In the genomic region with DNA sequence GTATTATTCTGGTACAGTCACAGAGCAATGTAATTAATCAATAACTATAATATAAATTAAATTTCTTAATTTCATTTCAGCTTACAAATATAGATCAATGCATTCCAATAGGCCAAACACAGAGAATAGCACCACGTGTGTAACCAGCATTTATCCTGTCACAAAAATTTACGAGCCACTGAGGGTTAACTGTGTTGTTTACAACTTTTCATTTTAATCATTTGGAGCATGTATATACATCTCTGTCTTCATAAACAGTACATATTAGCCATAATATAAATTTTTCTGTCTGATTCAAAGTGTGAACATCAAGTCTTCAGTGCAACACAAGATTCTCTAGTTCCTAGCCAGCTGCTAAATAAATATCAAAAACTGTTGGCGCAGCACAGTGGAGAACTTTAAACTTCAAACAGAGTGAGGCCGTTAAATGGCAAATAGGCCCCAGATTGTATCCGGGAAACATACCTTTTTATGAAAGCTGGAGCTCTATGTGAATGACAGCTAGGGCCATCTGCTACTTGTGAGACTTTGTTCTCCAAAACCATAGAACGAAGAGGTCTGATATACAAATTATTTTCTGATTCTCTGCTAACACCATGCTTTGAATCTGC, we compare ENCODE assay signal across 1 cellular context.
A peak's percentile ranks its signal among the peaks of the same experiment; 100 is the strongest.
TF ChIP-seq lines count a peak whose summit lies in the region.

No MANE protein-coding gene starts in this region.

TF ChIP-seq in HepG2, 621 proteins besides CTCF, POLR2A, EP300 and RAD21 (continued from another document and continues in another):
- TF ChIP-seq ZNF609 (CRISPR knock-in tag; IDR thresholded peaks at IDR 0.05; ENCODE audit: borderline replicate concordance) (peak; percentile 44; the same call in 1 of the 2 replicates), TOE1 (CRISPR knock-in tag; IDR thresholded peaks at IDR 0.05) (no peak), ZNF225 (CRISPR knock-in tag; IDR thresholded peaks at IDR 0.05) (no peak), PITX1 (CRISPR knock-in tag; IDR thresholded peaks at IDR 0.05) (peak; percentile 26; the same call in 1 of the 2 replicates), EZH2 (conservative IDR thresholded peaks at IDR 0.05; ENCODE audit: low read depth, low read length) (no peak), YEATS2 (CRISPR knock-in tag; IDR thresholded peaks at IDR 0.05; ENCODE audit: borderline replicate concordance) (no peak), RERE (CRISPR knock-in tag; IDR thresholded peaks at IDR 0.05; ENCODE audit: low read depth) (0 out of 2 replicates have a peak, but pooled peaks have one; percentile 15), SP140L (CRISPR knock-in tag; IDR thresholded peaks at IDR 0.05; ENCODE audit: borderline replicate concordance) (peak; percentile 65; the same call in 1 of the 2 replicates), THYN1 (CRISPR knock-in tag; IDR thresholded peaks at IDR 0.05; ENCODE audit: borderline replicate concordance, low read depth) (no peak), ISL2 (CRISPR knock-in tag; IDR thresholded peaks at IDR 0.05) (peak; percentile 81), ZBTB38 (CRISPR knock-in tag; IDR thresholded peaks at IDR 0.05) (no peak), FOXJ3 (CRISPR knock-in tag; IDR thresholded peaks at IDR 0.05; ENCODE audit: borderline replicate concordance) (peak; percentile 54; the same call in 1 of the 2 replicates), BRCA1 (CRISPR knock-in tag; IDR thresholded peaks at IDR 0.05) (no peak), TEAD3 (CRISPR knock-in tag; optimal IDR thresholded peaks at IDR 0.05; ENCODE audit: borderline replicate concordance) (peak; percentile 47), CREM (IDR thresholded peaks at IDR 0.05) (peak; percentile 55), CREM (CRISPR knock-in tag; IDR thresholded peaks at IDR 0.05) (no peak), U2AF2 (IDR thresholded peaks at IDR 0.05; ENCODE audit: low read depth, low read length) (no peak), HNRNPK (IDR thresholded peaks at IDR 0.05; ENCODE audit: low read depth, low read length, poor library complexity, severe bottlenecking) (no peak), ZNF264 (CRISPR knock-in tag; IDR thresholded peaks at IDR 0.05) (peak; percentile 80; the same call in 1 of the 2 replicates), SMARCE1 (IDR thresholded peaks at IDR 0.05; ENCODE audit: borderline replicate concordance) (no peak)
- TF ChIP-seq, protein P1, sequence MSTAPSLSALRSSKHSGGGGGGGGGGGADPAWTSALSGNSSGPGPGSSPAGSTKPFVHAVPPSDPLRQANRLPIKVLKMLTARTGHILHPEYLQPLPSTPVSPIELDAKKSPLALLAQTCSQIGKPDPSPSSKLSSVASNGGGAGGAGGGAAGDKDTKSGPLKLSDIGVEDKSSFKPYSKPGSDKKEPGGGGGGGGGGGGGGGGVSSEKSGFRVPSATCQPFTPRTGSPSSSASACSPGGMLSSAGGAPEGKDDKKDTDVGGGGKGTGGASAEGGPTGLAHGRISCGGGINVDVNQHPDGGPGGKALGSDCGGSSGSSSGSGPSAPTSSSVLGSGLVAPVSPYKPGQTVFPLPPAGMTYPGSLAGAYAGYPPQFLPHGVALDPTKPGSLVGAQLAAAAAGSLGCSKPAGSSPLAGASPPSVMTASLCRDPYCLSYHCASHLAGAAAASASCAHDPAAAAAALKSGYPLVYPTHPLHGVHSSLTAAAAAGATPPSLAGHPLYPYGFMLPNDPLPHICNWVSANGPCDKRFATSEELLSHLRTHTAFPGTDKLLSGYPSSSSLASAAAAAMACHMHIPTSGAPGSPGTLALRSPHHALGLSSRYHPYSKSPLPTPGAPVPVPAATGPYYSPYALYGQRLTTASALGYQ (CRISPR knock-in tag; IDR thresholded peaks at IDR 0.05) = peak; percentile 84
- TF ChIP-seq, protein P2, sequence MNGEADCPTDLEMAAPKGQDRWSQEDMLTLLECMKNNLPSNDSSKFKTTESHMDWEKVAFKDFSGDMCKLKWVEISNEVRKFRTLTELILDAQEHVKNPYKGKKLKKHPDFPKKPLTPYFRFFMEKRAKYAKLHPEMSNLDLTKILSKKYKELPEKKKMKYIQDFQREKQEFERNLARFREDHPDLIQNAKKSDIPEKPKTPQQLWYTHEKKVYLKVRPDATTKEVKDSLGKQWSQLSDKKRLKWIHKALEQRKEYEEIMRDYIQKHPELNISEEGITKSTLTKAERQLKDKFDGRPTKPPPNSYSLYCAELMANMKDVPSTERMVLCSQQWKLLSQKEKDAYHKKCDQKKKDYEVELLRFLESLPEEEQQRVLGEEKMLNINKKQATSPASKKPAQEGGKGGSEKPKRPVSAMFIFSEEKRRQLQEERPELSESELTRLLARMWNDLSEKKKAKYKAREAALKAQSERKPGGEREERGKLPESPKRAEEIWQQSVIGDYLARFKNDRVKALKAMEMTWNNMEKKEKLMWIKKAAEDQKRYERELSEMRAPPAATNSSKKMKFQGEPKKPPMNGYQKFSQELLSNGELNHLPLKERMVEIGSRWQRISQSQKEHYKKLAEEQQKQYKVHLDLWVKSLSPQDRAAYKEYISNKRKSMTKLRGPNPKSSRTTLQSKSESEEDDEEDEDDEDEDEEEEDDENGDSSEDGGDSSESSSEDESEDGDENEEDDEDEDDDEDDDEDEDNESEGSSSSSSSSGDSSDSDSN (CRISPR knock-in tag; IDR thresholded peaks at IDR 0.05) = no peak
- TF ChIP-seq, protein P3, sequence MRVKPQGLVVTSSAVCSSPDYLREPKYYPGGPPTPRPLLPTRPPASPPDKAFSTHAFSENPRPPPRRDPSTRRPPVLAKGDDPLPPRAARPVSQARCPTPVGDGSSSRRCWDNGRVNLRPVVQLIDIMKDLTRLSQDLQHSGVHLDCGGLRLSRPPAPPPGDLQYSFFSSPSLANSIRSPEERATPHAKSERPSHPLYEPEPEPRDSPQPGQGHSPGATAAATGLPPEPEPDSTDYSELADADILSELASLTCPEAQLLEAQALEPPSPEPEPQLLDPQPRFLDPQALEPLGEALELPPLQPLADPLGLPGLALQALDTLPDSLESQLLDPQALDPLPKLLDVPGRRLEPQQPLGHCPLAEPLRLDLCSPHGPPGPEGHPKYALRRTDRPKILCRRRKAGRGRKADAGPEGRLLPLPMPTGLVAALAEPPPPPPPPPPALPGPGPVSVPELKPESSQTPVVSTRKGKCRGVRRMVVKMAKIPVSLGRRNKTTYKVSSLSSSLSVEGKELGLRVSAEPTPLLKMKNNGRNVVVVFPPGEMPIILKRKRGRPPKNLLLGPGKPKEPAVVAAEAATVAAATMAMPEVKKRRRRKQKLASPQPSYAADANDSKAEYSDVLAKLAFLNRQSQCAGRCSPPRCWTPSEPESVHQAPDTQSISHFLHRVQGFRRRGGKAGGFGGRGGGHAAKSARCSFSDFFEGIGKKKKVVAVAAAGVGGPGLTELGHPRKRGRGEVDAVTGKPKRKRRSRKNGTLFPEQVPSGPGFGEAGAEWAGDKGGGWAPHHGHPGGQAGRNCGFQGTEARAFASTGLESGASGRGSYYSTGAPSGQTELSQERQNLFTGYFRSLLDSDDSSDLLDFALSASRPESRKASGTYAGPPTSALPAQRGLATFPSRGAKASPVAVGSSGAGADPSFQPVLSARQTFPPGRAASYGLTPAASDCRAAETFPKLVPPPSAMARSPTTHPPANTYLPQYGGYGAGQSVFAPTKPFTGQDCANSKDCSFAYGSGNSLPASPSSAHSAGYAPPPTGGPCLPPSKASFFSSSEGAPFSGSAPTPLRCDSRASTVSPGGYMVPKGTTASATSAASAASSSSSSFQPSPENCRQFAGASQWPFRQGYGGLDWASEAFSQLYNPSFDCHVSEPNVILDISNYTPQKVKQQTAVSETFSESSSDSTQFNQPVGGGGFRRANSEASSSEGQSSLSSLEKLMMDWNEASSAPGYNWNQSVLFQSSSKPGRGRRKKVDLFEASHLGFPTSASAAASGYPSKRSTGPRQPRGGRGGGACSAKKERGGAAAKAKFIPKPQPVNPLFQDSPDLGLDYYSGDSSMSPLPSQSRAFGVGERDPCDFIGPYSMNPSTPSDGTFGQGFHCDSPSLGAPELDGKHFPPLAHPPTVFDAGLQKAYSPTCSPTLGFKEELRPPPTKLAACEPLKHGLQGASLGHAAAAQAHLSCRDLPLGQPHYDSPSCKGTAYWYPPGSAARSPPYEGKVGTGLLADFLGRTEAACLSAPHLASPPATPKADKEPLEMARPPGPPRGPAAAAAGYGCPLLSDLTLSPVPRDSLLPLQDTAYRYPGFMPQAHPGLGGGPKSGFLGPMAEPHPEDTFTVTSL (CRISPR knock-in tag; IDR thresholded peaks at IDR 0.05; ENCODE audit: borderline replicate concordance) = peak; percentile 73; the same call in 1 of the 2 replicates
- TF ChIP-seq, protein P4, sequence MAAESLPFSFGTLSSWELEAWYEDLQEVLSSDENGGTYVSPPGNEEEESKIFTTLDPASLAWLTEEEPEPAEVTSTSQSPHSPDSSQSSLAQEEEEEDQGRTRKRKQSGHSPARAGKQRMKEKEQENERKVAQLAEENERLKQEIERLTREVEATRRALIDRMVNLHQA (CRISPR knock-in tag; IDR thresholded peaks at IDR 0.05) = no peak
- TF ChIP-seq, protein P5, sequence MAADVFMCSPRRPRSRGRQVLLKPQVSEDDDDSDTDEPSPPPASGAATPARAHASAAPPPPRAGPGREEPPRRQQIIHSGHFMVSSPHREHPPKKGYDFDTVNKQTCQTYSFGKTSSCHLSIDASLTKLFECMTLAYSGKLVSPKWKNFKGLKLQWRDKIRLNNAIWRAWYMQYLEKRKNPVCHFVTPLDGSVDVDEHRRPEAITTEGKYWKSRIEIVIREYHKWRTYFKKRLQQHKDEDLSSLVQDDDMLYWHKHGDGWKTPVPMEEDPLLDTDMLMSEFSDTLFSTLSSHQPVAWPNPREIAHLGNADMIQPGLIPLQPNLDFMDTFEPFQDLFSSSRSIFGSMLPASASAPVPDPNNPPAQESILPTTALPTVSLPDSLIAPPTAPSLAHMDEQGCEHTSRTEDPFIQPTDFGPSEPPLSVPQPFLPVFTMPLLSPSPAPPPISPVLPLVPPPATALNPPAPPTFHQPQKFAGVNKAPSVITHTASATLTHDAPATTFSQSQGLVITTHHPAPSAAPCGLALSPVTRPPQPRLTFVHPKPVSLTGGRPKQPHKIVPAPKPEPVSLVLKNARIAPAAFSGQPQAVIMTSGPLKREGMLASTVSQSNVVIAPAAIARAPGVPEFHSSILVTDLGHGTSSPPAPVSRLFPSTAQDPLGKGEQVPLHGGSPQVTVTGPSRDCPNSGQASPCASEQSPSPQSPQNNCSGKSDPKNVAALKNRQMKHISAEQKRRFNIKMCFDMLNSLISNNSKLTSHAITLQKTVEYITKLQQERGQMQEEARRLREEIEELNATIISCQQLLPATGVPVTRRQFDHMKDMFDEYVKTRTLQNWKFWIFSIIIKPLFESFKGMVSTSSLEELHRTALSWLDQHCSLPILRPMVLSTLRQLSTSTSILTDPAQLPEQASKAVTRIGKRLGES (CRISPR knock-in tag; IDR thresholded peaks at IDR 0.05; ENCODE audit: borderline replicate concordance) = no peak
